In the genomic region with DNA sequence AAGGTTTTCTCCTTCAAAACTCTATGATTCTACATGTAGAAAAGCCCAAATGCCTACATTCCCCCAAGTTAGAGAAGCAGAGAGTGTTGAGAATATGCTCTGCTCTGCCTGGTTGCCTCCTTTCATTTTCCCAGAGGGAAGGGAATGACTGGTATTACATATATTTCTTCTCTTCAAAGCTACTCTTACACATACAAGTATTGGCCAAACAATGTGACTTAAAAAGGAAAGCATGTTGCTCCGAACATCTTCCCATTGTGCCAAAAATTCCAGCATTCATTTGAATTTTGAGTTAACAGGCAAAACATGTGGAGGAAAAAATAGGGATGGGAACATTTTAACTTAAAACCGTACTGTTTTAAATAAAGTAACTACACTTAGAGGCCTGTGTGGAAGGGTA, we compare ENCODE assay signal across 16 cellular contexts.
A peak's percentile ranks its signal among the peaks of the same experiment; 100 is the strongest.
DNase-seq lines count a peak whose midpoint lies in the region; ATAC-seq, FAIRE-seq and TF ChIP-seq lines count a peak whose summit lies in the region.
"Had no signal": no experiment of that assay in that cellular context is flagged by ENCODE, and none has a peak within 500 bp of the region (broad histone marks: within the 10 kb centered on the region; RNA-seq: fewer than 3 reads in every experiment).

No MANE protein-coding gene starts in this region.

- no peak overlapping the region for H3K27ac ChIP-seq in trophoblast cell (ENCODE audit: low read depth, low read length)
- H3K27ac ChIP-seq: BLaER1 treated with 17β-estradiol and CSF1 and Interleukin-3, amounts not matched to agents 10 nM and 100 nM had no signal

- H2BK12ac ChIP-seq in trophoblast cell (ENCODE audit: low read length) = no peak overlapping the region

- WGBS in trophoblast cell (ENCODE audit: extremely low coverage, insufficient coverage, insufficient read length) = no CpG with 5 or more reads among the region's 2 CpGs

- H3K9ac ChIP-seq in adipocyte (ENCODE audit: low read length) (no peak overlapping the region), trophoblast cell (ENCODE audit: low read length) (no peak overlapping the region)
- H3K9ac ChIP-seq: BLaER1 treated with 17β-estradiol and CSF1 and Interleukin-3, amounts not matched to agents 10 nM and 100 nM had no signal

- H3K4me2 ChIP-seq in trophoblast cell (ENCODE audit: low read length) = no peak overlapping the region
- H3K4me2 ChIP-seq: BLaER1 treated with 17β-estradiol and CSF1 and Interleukin-3, amounts not matched to agents 10 nM and 100 nM had no signal

- H3K4me1 ChIP-seq in adipocyte (ENCODE audit: control insufficient read depth, insufficient read depth, low read length) (peaks cover 15% of the 10 kb centered on the region), trophoblast cell (ENCODE audit: control insufficient read depth in 1 of 2, insufficient read depth in 2 of 2, low read length in 2 of 2) (no peaks in the 10 kb centered on the region)
- H3K4me1 ChIP-seq: BLaER1 treated with 17β-estradiol and CSF1 and Interleukin-3, amounts not matched to agents 10 nM and 100 nM had no signal

- no peak overlapping the region for H4K91ac ChIP-seq in trophoblast cell (ENCODE audit: low read depth, low read length)

- FAIRE-seq in D721Med (lab: Jason Lieb, UNC) = peak; percentile 46
- FAIRE-seq: GM19239, K562 had no signal

- H3K79me2 ChIP-seq in trophoblast cell (ENCODE audit: control insufficient read depth, insufficient read depth, low read length, poor library complexity) = no peaks in the 10 kb centered on the region

- H3K18ac ChIP-seq in trophoblast cell (ENCODE audit: low read length) = no peak overlapping the region

- no peak overlapping the region for H2AFZ ChIP-seq in trophoblast cell (ENCODE audit: insufficient read depth, low read length, poor library complexity)

- no peaks in the 10 kb centered on the region for H3K9me3 ChIP-seq in adipocyte (ENCODE audit: control insufficient read depth, low read length)
- no peaks in the 10 kb centered on the region for H3K9me3 ChIP-seq in trophoblast cell (ENCODE audit: insufficient read depth, low read depth, low read length)

- no peak overlapping the region for H4K12ac ChIP-seq in trophoblast cell (ENCODE audit: low read depth, low read length)

- no peak overlapping the region for H4K8ac ChIP-seq in trophoblast cell (ENCODE audit: low read depth, low read length)

- no peak for TF ChIP-seq CTCF in D721Med (IDR thresholded peaks at IDR 0.05; ENCODE audit: insufficient read depth, missing control alignments)

- H3K36me3 ChIP-seq in adipocyte (ENCODE audit: control insufficient read depth, insufficient read depth, low read length, severe bottlenecking) (peaks cover 12% of the 10 kb centered on the region), trophoblast cell (ENCODE audit: control insufficient read depth in 1 of 2, insufficient read depth in 2 of 2, low read length in 2 of 2) (no peaks in the 10 kb centered on the region)

- H3K23ac ChIP-seq in trophoblast cell (ENCODE audit: low read length) = no peak overlapping the region

- H3K4me3 ChIP-seq in adipocyte (ENCODE audit: low read length) (peak overlapping the region; percentile 24), trophoblast cell (ENCODE audit: low read depth, low read length) (no peak overlapping the region)
- H3K4me3 ChIP-seq: BLaER1 treated with 17β-estradiol and CSF1 and Interleukin-3, amounts not matched to agents 10 nM and 100 nM; K562 had no signal

- H3K27me3 ChIP-seq in adipocyte (replicated peaks; ENCODE audit: control insufficient read depth, insufficient read depth, low read length) (no peaks in the 10 kb centered on the region), trophoblast cell (ENCODE audit: insufficient read depth, low read length) (no peaks in the 10 kb centered on the region)
- H3K27me3 ChIP-seq: BLaER1 treated with 17β-estradiol and CSF1 and Interleukin-3, amounts not matched to agents 10 nM and 100 nM had no signal

- H3K79me1 ChIP-seq in trophoblast cell (ENCODE audit: low read length) = no peaks in the 10 kb centered on the region

- H3K4ac ChIP-seq in trophoblast cell (ENCODE audit: low read depth, low read length) = no peak overlapping the region

- no peak overlapping the region for H3K14ac ChIP-seq in trophoblast cell (ENCODE audit: low read length)

- no peak for DNase-seq in D721Med (ENCODE audit: insufficient read length, low spot score)
- peak; percentile 13 for DNase-seq in adipocyte (ENCODE audit: low read depth)
- peak; percentile 6 for DNase-seq in fibroblast of gingiva (ENCODE audit: low read depth)
- peak; percentile 0 to 38 for DNase-seq in trophoblast cell
- no peak for DNase-seq in occipital lobe (lab: John Stamatoyannopoulos, UW)
- no peak for DNase-seq in DMS 273 (lab: John Stamatoyannopoulos, UW; ENCODE audit: unreplicated experiment)
- DNase-seq: 8988T; CD4-positive, CD25-positive, alpha-beta regulatory T cell; DMS153; DMS79 treated with DMSO at 0.1 percent for 48 hours; GDM1; HCEC 1CT had no signal

- H2BK120ac ChIP-seq in trophoblast cell (ENCODE audit: insufficient read depth, low read length, poor library complexity) = no peak overlapping the region

- no peak overlapping the region for H2BK5ac ChIP-seq in trophoblast cell (ENCODE audit: low read depth, low read length, poor library complexity)

- H2AK5ac ChIP-seq in trophoblast cell (ENCODE audit: low read length) = no peak overlapping the region

- ATAC-seq in GM21360 (IDR thresholded peaks at IDR 0.05; ENCODE audit: unreplicated experiment) = no peak
- ATAC-seq: K562 had no signal

Comparison
In these comparisons a context has a peak if more than half of its experiments do, and no peak if none do; other contexts are left out.
1. DNase-seq: peak in adipocyte (single experiment), fibroblast of gingiva (single experiment) and trophoblast cell (2 of 2); none in D721Med (single experiment), occipital lobe (single experiment) and DMS 273 (single experiment).